1 cellular context compared by ENCODE assay signal in genomic region chr11:64843971-64844329, GRCh38.
TF ChIP-seq lines count a peak whose summit lies in the region.

No MANE protein-coding gene starts in this region.

TF ChIP-seq in HepG2, 621 proteins besides CTCF, POLR2A, EP300 and RAD21 (continued from another document and continues in another):
- TF ChIP-seq, protein P1, sequence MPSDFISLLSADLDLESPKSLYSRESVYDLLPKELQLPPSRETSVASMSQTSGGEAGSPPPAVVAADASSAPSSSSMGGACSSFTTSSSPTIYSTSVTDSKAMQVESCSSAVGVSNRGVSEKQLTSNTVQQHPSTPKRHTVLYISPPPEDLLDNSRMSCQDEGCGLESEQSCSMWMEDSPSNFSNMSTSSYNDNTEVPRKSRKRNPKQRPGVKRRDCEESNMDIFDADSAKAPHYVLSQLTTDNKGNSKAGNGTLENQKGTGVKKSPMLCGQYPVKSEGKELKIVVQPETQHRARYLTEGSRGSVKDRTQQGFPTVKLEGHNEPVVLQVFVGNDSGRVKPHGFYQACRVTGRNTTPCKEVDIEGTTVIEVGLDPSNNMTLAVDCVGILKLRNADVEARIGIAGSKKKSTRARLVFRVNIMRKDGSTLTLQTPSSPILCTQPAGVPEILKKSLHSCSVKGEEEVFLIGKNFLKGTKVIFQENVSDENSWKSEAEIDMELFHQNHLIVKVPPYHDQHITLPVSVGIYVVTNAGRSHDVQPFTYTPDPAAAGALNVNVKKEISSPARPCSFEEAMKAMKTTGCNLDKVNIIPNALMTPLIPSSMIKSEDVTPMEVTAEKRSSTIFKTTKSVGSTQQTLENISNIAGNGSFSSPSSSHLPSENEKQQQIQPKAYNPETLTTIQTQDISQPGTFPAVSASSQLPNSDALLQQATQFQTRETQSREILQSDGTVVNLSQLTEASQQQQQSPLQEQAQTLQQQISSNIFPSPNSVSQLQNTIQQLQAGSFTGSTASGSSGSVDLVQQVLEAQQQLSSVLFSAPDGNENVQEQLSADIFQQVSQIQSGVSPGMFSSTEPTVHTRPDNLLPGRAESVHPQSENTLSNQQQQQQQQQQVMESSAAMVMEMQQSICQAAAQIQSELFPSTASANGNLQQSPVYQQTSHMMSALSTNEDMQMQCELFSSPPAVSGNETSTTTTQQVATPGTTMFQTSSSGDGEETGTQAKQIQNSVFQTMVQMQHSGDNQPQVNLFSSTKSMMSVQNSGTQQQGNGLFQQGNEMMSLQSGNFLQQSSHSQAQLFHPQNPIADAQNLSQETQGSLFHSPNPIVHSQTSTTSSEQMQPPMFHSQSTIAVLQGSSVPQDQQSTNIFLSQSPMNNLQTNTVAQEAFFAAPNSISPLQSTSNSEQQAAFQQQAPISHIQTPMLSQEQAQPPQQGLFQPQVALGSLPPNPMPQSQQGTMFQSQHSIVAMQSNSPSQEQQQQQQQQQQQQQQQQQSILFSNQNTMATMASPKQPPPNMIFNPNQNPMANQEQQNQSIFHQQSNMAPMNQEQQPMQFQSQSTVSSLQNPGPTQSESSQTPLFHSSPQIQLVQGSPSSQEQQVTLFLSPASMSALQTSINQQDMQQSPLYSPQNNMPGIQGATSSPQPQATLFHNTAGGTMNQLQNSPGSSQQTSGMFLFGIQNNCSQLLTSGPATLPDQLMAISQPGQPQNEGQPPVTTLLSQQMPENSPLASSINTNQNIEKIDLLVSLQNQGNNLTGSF (CRISPR knock-in tag; IDR thresholded peaks at IDR 0.05) = no peak
- TF ChIP-seq, protein P2, sequence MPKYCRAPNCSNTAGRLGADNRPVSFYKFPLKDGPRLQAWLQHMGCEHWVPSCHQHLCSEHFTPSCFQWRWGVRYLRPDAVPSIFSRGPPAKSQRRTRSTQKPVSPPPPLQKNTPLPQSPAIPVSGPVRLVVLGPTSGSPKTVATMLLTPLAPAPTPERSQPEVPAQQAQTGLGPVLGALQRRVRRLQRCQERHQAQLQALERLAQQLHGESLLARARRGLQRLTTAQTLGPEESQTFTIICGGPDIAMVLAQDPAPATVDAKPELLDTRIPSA (CRISPR knock-in tag; IDR thresholded peaks at IDR 0.05; ENCODE audit: borderline replicate concordance) = no peak
- TF ChIP-seq ZBTB39 (CRISPR knock-in tag; IDR thresholded peaks at IDR 0.05) = 0 out of 2 replicates have a peak, but pooled peaks have one; percentile 56
- no peak for TF ChIP-seq SOX6 (IDR thresholded peaks at IDR 0.05)
- no peak for TF ChIP-seq SOX6 (CRISPR knock-in tag; IDR thresholded peaks at IDR 0.05)
- TF ChIP-seq, protein P3, sequence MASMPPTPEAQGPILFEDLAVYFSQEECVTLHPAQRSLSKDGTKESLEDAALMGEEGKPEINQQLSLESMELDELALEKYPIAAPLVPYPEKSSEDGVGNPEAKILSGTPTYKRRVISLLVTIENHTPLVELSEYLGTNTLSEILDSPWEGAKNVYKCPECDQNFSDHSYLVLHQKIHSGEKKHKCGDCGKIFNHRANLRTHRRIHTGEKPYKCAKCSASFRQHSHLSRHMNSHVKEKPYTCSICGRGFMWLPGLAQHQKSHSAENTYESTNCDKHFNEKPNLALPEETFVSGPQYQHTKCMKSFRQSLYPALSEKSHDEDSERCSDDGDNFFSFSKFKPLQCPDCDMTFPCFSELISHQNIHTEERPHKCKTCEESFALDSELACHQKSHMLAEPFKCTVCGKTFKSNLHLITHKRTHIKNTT (CRISPR knock-in tag; IDR thresholded peaks at IDR 0.05) = no peak
- TF ChIP-seq, protein P4, sequence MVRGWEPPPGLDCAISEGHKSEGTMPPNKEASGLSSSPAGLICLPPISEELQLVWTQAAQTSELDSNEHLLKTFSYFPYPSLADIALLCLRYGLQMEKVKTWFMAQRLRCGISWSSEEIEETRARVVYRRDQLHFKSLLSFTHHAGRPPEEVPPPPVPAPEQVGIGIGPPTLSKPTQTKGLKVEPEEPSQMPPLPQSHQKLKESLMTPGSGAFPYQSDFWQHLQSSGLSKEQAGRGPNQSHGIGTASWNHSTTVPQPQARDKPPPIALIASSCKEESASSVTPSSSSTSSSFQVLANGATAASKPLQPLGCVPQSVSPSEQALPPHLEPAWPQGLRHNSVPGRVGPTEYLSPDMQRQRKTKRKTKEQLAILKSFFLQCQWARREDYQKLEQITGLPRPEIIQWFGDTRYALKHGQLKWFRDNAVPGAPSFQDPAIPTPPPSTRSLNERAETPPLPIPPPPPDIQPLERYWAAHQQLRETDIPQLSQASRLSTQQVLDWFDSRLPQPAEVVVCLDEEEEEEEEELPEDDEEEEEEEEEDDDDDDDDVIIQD (CRISPR knock-in tag; IDR thresholded peaks at IDR 0.05; ENCODE audit: low read depth) = no peak
- TF ChIP-seq ZNF780A (CRISPR knock-in tag; IDR thresholded peaks at IDR 0.05) = 0 out of 2 replicates have a peak, but pooled peaks have one; percentile 66
- no peak for TF ChIP-seq SP4 (CRISPR knock-in tag; IDR thresholded peaks at IDR 0.05)
- no peak for TF ChIP-seq ZNF543 (CRISPR knock-in tag; IDR thresholded peaks at IDR 0.05)
- TF ChIP-seq RAD51 (IDR thresholded peaks at IDR 0.05; ENCODE audit: borderline replicate concordance) = no peak
- TF ChIP-seq, protein P5, sequence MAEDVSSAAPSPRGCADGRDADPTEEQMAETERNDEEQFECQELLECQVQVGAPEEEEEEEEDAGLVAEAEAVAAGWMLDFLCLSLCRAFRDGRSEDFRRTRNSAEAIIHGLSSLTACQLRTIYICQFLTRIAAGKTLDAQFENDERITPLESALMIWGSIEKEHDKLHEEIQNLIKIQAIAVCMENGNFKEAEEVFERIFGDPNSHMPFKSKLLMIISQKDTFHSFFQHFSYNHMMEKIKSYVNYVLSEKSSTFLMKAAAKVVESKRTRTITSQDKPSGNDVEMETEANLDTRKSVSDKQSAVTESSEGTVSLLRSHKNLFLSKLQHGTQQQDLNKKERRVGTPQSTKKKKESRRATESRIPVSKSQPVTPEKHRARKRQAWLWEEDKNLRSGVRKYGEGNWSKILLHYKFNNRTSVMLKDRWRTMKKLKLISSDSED (CRISPR knock-in tag; IDR thresholded peaks at IDR 0.05) = no peak
- TF ChIP-seq, protein P6, sequence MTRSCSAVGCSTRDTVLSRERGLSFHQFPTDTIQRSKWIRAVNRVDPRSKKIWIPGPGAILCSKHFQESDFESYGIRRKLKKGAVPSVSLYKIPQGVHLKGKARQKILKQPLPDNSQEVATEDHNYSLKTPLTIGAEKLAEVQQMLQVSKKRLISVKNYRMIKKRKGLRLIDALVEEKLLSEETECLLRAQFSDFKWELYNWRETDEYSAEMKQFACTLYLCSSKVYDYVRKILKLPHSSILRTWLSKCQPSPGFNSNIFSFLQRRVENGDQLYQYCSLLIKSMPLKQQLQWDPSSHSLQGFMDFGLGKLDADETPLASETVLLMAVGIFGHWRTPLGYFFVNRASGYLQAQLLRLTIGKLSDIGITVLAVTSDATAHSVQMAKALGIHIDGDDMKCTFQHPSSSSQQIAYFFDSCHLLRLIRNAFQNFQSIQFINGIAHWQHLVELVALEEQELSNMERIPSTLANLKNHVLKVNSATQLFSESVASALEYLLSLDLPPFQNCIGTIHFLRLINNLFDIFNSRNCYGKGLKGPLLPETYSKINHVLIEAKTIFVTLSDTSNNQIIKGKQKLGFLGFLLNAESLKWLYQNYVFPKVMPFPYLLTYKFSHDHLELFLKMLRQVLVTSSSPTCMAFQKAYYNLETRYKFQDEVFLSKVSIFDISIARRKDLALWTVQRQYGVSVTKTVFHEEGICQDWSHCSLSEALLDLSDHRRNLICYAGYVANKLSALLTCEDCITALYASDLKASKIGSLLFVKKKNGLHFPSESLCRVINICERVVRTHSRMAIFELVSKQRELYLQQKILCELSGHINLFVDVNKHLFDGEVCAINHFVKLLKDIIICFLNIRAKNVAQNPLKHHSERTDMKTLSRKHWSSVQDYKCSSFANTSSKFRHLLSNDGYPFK (CRISPR knock-in tag; IDR thresholded peaks at IDR 0.05; ENCODE audit: borderline replicate concordance) = no peak
- TF ChIP-seq MNT (IDR thresholded peaks at IDR 0.05) = no peak
- 0 out of 2 replicates have a peak, but pooled peaks have one; percentile 31 for TF ChIP-seq ZNF598 (CRISPR knock-in tag; IDR thresholded peaks at IDR 0.05; ENCODE audit: borderline replicate concordance)
- no peak for TF ChIP-seq ZNF703 (CRISPR knock-in tag; IDR thresholded peaks at IDR 0.05; ENCODE audit: borderline replicate concordance)
- no peak; the same call in 1 of the 2 replicates for TF ChIP-seq TAF1 (CRISPR knock-in tag; IDR thresholded peaks at IDR 0.05)
- 0 out of 2 replicates have a peak, but pooled peaks have one; percentile 21 for TF ChIP-seq DMAP1 (CRISPR knock-in tag; IDR thresholded peaks at IDR 0.05)
- no peak for TF ChIP-seq CEBPG (CRISPR knock-in tag; IDR thresholded peaks at IDR 0.05)
- TF ChIP-seq SYNCRIP (IDR thresholded peaks at IDR 0.05; ENCODE audit: insufficient read depth, low read depth, low read length) = no peak
- TF ChIP-seq RXRB (CRISPR knock-in tag; IDR thresholded peaks at IDR 0.05; ENCODE audit: borderline replicate concordance) = no peak
- no peak for TF ChIP-seq ZNF143 (CRISPR knock-in tag; IDR thresholded peaks at IDR 0.05)
- no peak for TF ChIP-seq TFDP2 (CRISPR knock-in tag; IDR thresholded peaks at IDR 0.05)
- TF ChIP-seq, protein P7, sequence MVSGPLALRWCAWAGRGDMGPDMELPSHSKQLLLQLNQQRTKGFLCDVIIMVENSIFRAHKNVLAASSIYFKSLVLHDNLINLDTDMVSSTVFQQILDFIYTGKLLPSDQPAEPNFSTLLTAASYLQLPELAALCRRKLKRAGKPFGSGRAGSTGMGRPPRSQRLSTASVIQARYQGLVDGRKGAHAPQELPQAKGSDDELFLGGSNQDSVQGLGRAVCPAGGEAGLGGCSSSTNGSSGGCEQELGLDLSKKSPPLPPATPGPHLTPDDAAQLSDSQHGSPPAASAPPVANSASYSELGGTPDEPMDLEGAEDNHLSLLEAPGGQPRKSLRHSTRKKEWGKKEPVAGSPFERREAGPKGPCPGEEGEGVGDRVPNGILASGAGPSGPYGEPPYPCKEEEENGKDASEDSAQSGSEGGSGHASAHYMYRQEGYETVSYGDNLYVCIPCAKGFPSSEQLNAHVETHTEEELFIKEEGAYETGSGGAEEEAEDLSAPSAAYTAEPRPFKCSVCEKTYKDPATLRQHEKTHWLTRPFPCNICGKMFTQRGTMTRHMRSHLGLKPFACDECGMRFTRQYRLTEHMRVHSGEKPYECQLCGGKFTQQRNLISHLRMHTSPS (CRISPR knock-in tag; IDR thresholded peaks at IDR 0.05; ENCODE audit: low read depth) = no peak
- TF ChIP-seq RFXAP (CRISPR knock-in tag; IDR thresholded peaks at IDR 0.05; ENCODE audit: borderline replicate concordance) = no peak
- TF ChIP-seq, protein P8, sequence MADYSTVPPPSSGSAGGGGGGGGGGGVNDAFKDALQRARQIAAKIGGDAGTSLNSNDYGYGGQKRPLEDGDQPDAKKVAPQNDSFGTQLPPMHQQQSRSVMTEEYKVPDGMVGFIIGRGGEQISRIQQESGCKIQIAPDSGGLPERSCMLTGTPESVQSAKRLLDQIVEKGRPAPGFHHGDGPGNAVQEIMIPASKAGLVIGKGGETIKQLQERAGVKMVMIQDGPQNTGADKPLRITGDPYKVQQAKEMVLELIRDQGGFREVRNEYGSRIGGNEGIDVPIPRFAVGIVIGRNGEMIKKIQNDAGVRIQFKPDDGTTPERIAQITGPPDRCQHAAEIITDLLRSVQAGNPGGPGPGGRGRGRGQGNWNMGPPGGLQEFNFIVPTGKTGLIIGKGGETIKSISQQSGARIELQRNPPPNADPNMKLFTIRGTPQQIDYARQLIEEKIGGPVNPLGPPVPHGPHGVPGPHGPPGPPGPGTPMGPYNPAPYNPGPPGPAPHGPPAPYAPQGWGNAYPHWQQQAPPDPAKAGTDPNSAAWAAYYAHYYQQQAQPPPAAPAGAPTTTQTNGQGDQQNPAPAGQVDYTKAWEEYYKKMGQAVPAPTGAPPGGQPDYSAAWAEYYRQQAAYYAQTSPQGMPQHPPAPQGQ (CRISPR knock-in tag; IDR thresholded peaks at IDR 0.05; ENCODE audit: borderline replicate concordance) = no peak
- TF ChIP-seq ZNF253 (CRISPR knock-in tag; IDR thresholded peaks at IDR 0.05; ENCODE audit: borderline replicate concordance) = no peak
- no peak for TF ChIP-seq BHLHE40 (IDR thresholded peaks at IDR 0.05; ENCODE audit: low read length)
- no peak for TF ChIP-seq KDM2A (CRISPR knock-in tag; IDR thresholded peaks at IDR 0.05; ENCODE audit: borderline replicate concordance, low read depth)
- TF ChIP-seq TFDP1 (CRISPR knock-in tag; IDR thresholded peaks at IDR 0.05; ENCODE audit: borderline replicate concordance) = no peak
- TF ChIP-seq MZF1 (CRISPR knock-in tag; IDR thresholded peaks at IDR 0.05; ENCODE audit: borderline replicate concordance) = no peak
- no peak for TF ChIP-seq ZNF605 (CRISPR knock-in tag; IDR thresholded peaks at IDR 0.05)
